9 cellular contexts compared by ENCODE assay signal in the genomic region with DNA sequence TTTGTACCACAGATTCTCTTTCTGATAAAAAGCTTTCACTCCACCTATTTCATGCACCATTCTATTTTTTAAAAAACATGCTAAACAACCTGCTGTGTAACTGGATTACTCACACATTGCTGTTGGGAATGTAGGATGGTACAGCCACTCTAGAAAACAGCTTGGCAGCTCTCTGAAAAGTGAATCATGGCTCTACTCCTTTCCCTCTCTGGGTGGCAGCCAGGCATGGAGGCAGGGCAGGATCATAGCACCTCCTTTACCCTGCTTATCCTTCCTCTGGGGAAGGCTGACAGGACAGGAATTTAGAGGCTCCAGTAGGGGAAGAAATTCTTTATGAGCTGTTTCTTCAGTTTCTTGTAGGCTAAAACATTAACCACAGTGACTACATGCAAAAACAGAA. TPM values are rescaled to one million over a fixed set of nuclear protein-coding genes. Genes with fewer than 3 reads are reported as not detected.
DNase-seq lines count a peak whose midpoint lies in the region; ATAC-seq and TF ChIP-seq lines count a peak whose summit lies in the region.
"Had no signal": no experiment of that assay in that cellular context is flagged by ENCODE, and none has a peak within 500 bp of the region (broad histone marks: within the 10 kb centered on the region; RNA-seq: fewer than 3 reads in every experiment).

No MANE protein-coding gene starts in this region.

- peak overlapping the region; percentile 83 for H3K4me3 Mint-ChIP-seq in activated naive CD4-positive, alpha-beta T cell treated with anti-CD3 and anti-CD28 coated beads, Interleukin-2, amount 50 U/mL, for 24 hours
- peak overlapping the region in 2 of 5 donors; percentile 85 to 87 for H3K4me3 Mint-ChIP-seq in immature natural killer cell
- H3K4me3 Mint-ChIP-seq: activated CD8-positive, alpha-beta memory T cell treated with anti-CD3 and anti-CD28 coated beads, Interleukin-2, amount 10 ng/mL, durations not matched to agents 7 days and 5 days had no signal

- TF ChIP-seq POLR2A in adrenal gland (IDR thresholded peaks at IDR 0.05): no peak
- TF ChIP-seq POLR2A in stomach (IDR thresholded peaks at IDR 0.05): no peak
- TF ChIP-seq POLR2A in tibial nerve (IDR thresholded peaks at IDR 0.05): no peak

- DNase-seq in activated naive CD4-positive, alpha-beta T cell (lab: John Stamatoyannopoulos, UW): no peak
- peak; percentile 52 to 81 (median 77) for DNase-seq in adrenal gland
- DNase-seq in immature natural killer cell: no peak
- DNase-seq in stomach: peak; percentile 52
- DNase-seq in tibial nerve (ENCODE audit: low spot score in 2 of 2): no peak
- DNase-seq: activated CD8-positive, alpha-beta memory T cell treated with anti-CD3 and anti-CD28 coated beads, Interleukin-2, amount 10 ng/mL, durations not matched to agents 7 days and 5 days had no signal

- H3K27ac ChIP-seq in adrenal gland (no peak overlapping the region), stomach (peak overlapping the region in 2 of 5 donors; percentile 13 to 44), tibial nerve (no peak overlapping the region)

- TF ChIP-seq CTCF in adrenal gland (IDR thresholded peaks at IDR 0.05): no peak
- no peak for TF ChIP-seq CTCF in stomach (IDR thresholded peaks at IDR 0.05)
- no peak for TF ChIP-seq CTCF in tibial nerve (IDR thresholded peaks at IDR 0.05)

- H3K36me3 Mint-ChIP-seq in activated naive CD4-positive, alpha-beta T cell treated with anti-CD3 and anti-CD28 coated beads, Interleukin-2, amount 50 U/mL, for 24 hours: peaks cover 10% of the 10 kb centered on the region
- peaks cover 0 to 17% (median 4%) of the 10 kb centered on the region in 3 donors for H3K36me3 Mint-ChIP-seq in immature natural killer cell

- H3K4me1 ChIP-seq in adrenal gland (replicated peaks in 1 of 2) (peaks cover 0 to 12% of the 10 kb centered on the region in 2 donors), stomach (peaks cover 6 to 42% (median 10%) of the 10 kb centered on the region in 4 donors), tibial nerve (no peaks in the 10 kb centered on the region)

- peaks cover 52% of the 10 kb centered on the region for H3K4me1 Mint-ChIP-seq in activated naive CD4-positive, alpha-beta T cell treated with anti-CD3 and anti-CD28 coated beads, Interleukin-2, amount 50 U/mL, for 24 hours
- H3K4me1 Mint-ChIP-seq in immature natural killer cell: peaks cover 40 to 49% of the 10 kb centered on the region in 2 donors

- H3K4me3 ChIP-seq in adrenal gland (no peak overlapping the region), stomach (no peak overlapping the region), tibial nerve (no peak overlapping the region)

- H3K27me3 ChIP-seq in adrenal gland: no peaks in the 10 kb centered on the region
- H3K27me3 ChIP-seq in stomach: no peaks in the 10 kb centered on the region
- H3K27me3 ChIP-seq in tibial nerve: no peaks in the 10 kb centered on the region

- H3K36me3 ChIP-seq in adrenal gland (replicated peaks in 1 of 2): no peaks in the 10 kb centered on the region
- peaks cover 0 to 3% (median under 1%) of the 10 kb centered on the region in 4 donors for H3K36me3 ChIP-seq in stomach
- H3K36me3 ChIP-seq in tibial nerve: no peaks in the 10 kb centered on the region

- no peak for TF ChIP-seq EP300 in stomach (IDR thresholded peaks at IDR 0.05)
- no peak for TF ChIP-seq EP300 in tibial nerve (IDR thresholded peaks at IDR 0.05)

- no peaks in the 10 kb centered on the region for H3K9me3 Mint-ChIP-seq in activated naive CD4-positive, alpha-beta T cell treated with anti-CD3 and anti-CD28 coated beads, Interleukin-2, amount 50 U/mL, for 24 hours
- no peaks in the 10 kb centered on the region for H3K9me3 Mint-ChIP-seq in immature natural killer cell

- intact Hi-C loops in adrenal gland (cut with DNase I) (loop anchor here (10.0 kb wide), 1 partner anchor 90 kb away; no protein-coding TSS in a partner anchor), stomach (cut with DNase I; ENCODE audit: low total_unique reads) (loop anchor here (10.0 kb wide), 1 partner anchor 100 kb away; no protein-coding TSS in a partner anchor)

- H3K27ac Mint-ChIP-seq in activated naive CD4-positive, alpha-beta T cell treated with anti-CD3 and anti-CD28 coated beads, Interleukin-2, amount 50 U/mL, for 24 hours: peak overlapping the region; percentile 95
- H3K27ac Mint-ChIP-seq in immature natural killer cell: peak overlapping the region in 5 of 6 donors; percentile 30 to 77 (median 60)
- H3K27ac Mint-ChIP-seq: activated CD8-positive, alpha-beta memory T cell treated with anti-CD3 and anti-CD28 coated beads, Interleukin-2, amount 10 ng/mL, durations not matched to agents 7 days and 5 days had no signal

- ATAC-seq in HG02884 (IDR thresholded peaks at IDR 0.05; ENCODE audit: unreplicated experiment): no peak
- ATAC-seq in HG02870 (IDR thresholded peaks at IDR 0.05; ENCODE audit: unreplicated experiment): no peak
- ATAC-seq: activated CD8-positive, alpha-beta memory T cell treated with anti-CD3 and anti-CD28 coated beads, Interleukin-2, amount 10 ng/mL, durations not matched to agents 7 days and 5 days had no signal

- H3K9me3 ChIP-seq in adrenal gland (replicated peaks in 1 of 3): no peaks in the 10 kb centered on the region
- no peaks in the 10 kb centered on the region for H3K9me3 ChIP-seq in stomach
- no peaks in the 10 kb centered on the region for H3K9me3 ChIP-seq in tibial nerve

- no peaks in the 10 kb centered on the region for H3K27me3 Mint-ChIP-seq in activated naive CD4-positive, alpha-beta T cell treated with anti-CD3 and anti-CD28 coated beads, Interleukin-2, amount 50 U/mL, for 24 hours
- peaks cover 0 to 4% (median 2%) of the 10 kb centered on the region in 3 donors for H3K27me3 Mint-ChIP-seq in immature natural killer cell (ENCODE audit: low read depth in 3 of 3)
- H3K27me3 Mint-ChIP-seq: activated CD8-positive, alpha-beta memory T cell treated with anti-CD3 and anti-CD28 coated beads, Interleukin-2, amount 10 ng/mL, durations not matched to agents 7 days and 5 days had no signal

RNA-seq across cellular contexts. Expression of gene VNN2, which starts 6.7 kb away (rescaled TPM):
- total RNA-seq in adrenal gland (1 to 10 TPM; 1.6 to 9.5 (median 4.2) TPM), stomach (1 to 10 TPM in 3 of 5 donors, under 1 TPM in 1, not detected in 1; 0.45 to 9.5 (median 3.3) TPM), tibial nerve (1 to 10 TPM in 3 of 4 donors, under 1 TPM in 1; 0.44 to 4.9 (median 2.0) TPM)
- polyA plus RNA-seq in adrenal gland (1 to 10 TPM in 2 of 3 donors, under 1 TPM in 1; 0.91 to 3.1 (median 1.4) TPM), immature natural killer cell (10 to 100 TPM; 46.8 to 63.6 (median 46.9) TPM), stomach (1 to 10 TPM; 1.4 to 6.1 (median 3.7) TPM)

RNA-seq across cellular contexts. Expression of gene SLC18B1, which starts 34.1 kb away (rescaled TPM):
- total RNA-seq in adrenal gland (10 to 100 TPM in 7 of 8 donors, 1 to 10 TPM in 1; 8.7 to 32.8 (median 14.9) TPM), stomach (10 to 100 TPM in 4 of 5 donors, under 1 TPM in 1; 0.29 to 31.2 (median 19.6) TPM), tibial nerve (10 to 100 TPM in 1 of 4 donors, 1 to 10 TPM in 3; 3.9 to 12.3 (median 6.6) TPM)
- polyA plus RNA-seq in adrenal gland (10 to 100 TPM; 10.1 to 10.5 (median 10.2) TPM), immature natural killer cell (1 to 10 TPM; 4.1 to 6.0 (median 4.7) TPM), stomach (1 to 10 TPM; 4.3 to 9.8 (median 5.3) TPM)

RNA-seq across cellular contexts. Expression of gene RPS12, which starts 50.0 kb away (rescaled TPM):
- total RNA-seq in adrenal gland: 1,000 to 10,000 TPM in 2 of 8 donors, 100 to 1,000 TPM in 6; 686 to 1,861 (median 832) TPM
- polyA plus RNA-seq in adrenal gland: 1,000 to 10,000 TPM in 1 of 3 donors, 100 to 1,000 TPM in 2; 901 to 1,022 (median 931) TPM
- polyA plus RNA-seq in immature natural killer cell: 1,000 to 10,000 TPM in 1 of 3 donors, 100 to 1,000 TPM in 2; 551 to 1,120 (median 856) TPM
- 1,000 to 10,000 TPM in 1 of 5 donors, 100 to 1,000 TPM in 4; 256 to 1,823 (median 908) TPM for total RNA-seq in stomach
- polyA plus RNA-seq in stomach: 1,000 to 10,000 TPM; 3,295 to 4,053 (median 3,686) TPM
- total RNA-seq in tibial nerve: 1,000 to 10,000 TPM in 3 of 4 donors, 100 to 1,000 TPM in 1; 884 to 1,671 (median 1,500) TPM

RNA-seq across cellular contexts. Expression of gene VNN1, which starts 50.5 kb away (rescaled TPM):
- total RNA-seq in adrenal gland (1 to 10 TPM in 6 of 8 donors, under 1 TPM in 2; 0.18 to 3.9 (median 2.0) TPM), stomach (10 to 100 TPM in 1 of 5 donors, 1 to 10 TPM in 3, not detected in 1; 2.3 to 52.2 (median 3.3) TPM), tibial nerve (1 to 10 TPM in 2 of 4 donors, under 1 TPM in 1, not detected in 1; 0.84 to 1.5 (median 1.4) TPM)
- polyA plus RNA-seq in adrenal gland (1 to 10 TPM in 1 of 3 donors, under 1 TPM in 2; 0.77 to 1.6 (median 0.81) TPM), immature natural killer cell (under 1 TPM in 1 of 3 donors, not detected in 2; 0.21 TPM), stomach (1 to 10 TPM; 1.1 to 1.4 (median 1.2) TPM)
- total RNA-seq: activated CD8-positive, alpha-beta memory T cell treated with anti-CD3 and anti-CD28 coated beads, Interleukin-2, amount 10 ng/mL, durations not matched to agents 7 days and 5 days had no signal

Comparison
In these comparisons a context has a peak if more than half of its experiments do, and no peak if none do; other contexts are left out.
1. DNase-seq: peak in adrenal gland (7 of 7) and stomach (single experiment); none in activated naive CD4-positive, alpha-beta T cell (0 of 4), immature natural killer cell (0 of 3) and tibial nerve (0 of 2).